In the genomic region with DNA sequence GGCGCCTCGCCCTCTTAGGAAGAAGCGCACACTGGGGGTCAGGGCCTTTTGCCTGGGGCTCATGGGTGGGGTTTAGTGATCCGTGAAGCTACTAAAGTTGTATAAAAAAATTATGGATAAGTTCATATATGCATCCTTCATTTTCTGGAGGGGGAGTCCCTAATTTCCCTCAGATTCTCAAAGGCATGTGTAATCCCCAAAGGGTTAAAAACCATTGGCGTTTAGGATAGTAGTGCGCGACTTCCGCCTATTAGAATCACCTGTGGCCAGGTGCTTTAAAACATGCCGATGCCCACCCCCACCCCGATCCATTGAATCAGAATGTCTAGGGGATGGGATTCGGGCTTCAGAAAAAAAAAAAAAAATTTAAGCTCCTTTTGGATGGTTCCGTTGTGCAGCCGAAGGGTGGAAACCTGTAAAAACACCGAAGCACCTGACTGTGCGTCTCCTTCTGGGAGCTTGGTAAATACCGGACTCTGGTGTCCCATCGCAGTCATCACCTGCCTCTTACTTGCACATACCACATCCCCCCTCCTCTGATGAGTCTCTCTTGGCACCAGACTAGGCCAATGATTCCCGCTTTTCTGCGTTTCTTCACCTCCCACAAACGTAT, we compare ENCODE assay signal across 8 cellular contexts. TPM values are rescaled to one million over a fixed set of nuclear protein-coding genes. Genes with fewer than 3 reads are reported as not detected.
A peak's percentile ranks its signal among the peaks of the same experiment; 100 is the strongest.
DNase-seq lines count a peak whose midpoint lies in the region; ATAC-seq and TF ChIP-seq lines count a peak whose summit lies in the region.

No MANE protein-coding gene starts in this region.

- TF ChIP-seq CTCF in AG10803 (conservative IDR thresholded peaks at IDR 0.05; ENCODE audit: low read length) (no peak), astrocyte of the cerebellum (IDR thresholded peaks at IDR 0.05; ENCODE audit: low read depth, low read length, missing control alignments) (no peak)

- no peaks in the 10 kb centered on the region for H3K27me3 ChIP-seq in layer of hippocampus (ENCODE audit: control insufficient read depth, insufficient read depth, low read length)

- DNase-seq in AG10803 (ENCODE audit: low read depth) (no peak), astrocyte of the cerebellum (ENCODE audit: low read depth) (no peak), substantia nigra (lab: John Stamatoyannopoulos, UW) (peak in 6 of 49 donors; percentile 3 to 31 (median 12)), H4 (ENCODE audit: low spot score) (no peak), HPDE6-E6E7 (ENCODE audit: extremely low spot score) (no peak)
- DNase-seq in stimulated activated naive CD4-positive, alpha-beta T cell treated with Interleukin-2 at 50 U/mL for 16 hours (lab: John Stamatoyannopoulos, UW): no peak

- peak; percentile 27 for ATAC-seq in HG03025 (IDR thresholded peaks at IDR 0.05; ENCODE audit: low FRiP score, unreplicated experiment)

- in situ Hi-C loops in astrocyte of the cerebellum (cut with HindIII; ENCODE audit: low sequenced_read_pairs): no loop called here

- H3K27ac ChIP-seq in layer of hippocampus (ENCODE audit: low read depth, low read length) (peak overlapping the region; percentile 84), substantia nigra (ENCODE audit: low read depth, low read length, poor library complexity, severe bottlenecking) (peak overlapping the region; percentile 86)

- H3K4me3 ChIP-seq in AG10803 (ENCODE audit: low read length): peak overlapping the region; percentile 83
- peak overlapping the region; percentile 87 for H3K4me3 ChIP-seq in astrocyte of the cerebellum (ENCODE audit: low read depth, low read length)

RNA-seq across cellular contexts. Expression of a gene that starts 0.6 kb away (rescaled TPM):
- 20.7 and 27.3 TPM in 2 replicates for total RNA-seq in H4 (2014; rRNA removed; shearing (Covaris generic))
